ENCODE assay signal across 1 cellular context in genomic region chr1:1200876-1201810, GRCh38.
TF ChIP-seq lines count a peak whose summit lies in the region.

No MANE protein-coding gene starts in this region.

TF ChIP-seq in HEK293, 187 proteins besides CTCF, POLR2A, EP300 and RAD21 (continued from another document):
- TF ChIP-seq, protein P1, sequence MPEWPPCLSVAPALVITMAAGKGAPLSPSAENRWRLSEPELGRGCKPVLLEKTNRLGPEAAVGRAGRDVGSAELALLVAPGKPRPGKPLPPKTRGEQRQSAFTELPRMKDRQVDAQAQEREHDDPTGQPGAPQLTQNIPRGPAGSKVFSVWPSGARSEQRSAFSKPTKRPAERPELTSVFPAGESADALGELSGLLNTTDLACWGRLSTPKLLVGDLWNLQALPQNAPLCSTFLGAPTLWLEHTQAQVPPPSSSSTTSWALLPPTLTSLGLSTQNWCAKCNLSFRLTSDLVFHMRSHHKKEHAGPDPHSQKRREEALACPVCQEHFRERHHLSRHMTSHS (tag by site-specific recombination; IDR thresholded peaks at IDR 0.05) = no peak
- TF ChIP-seq ZNF580 (tag by site-specific recombination; IDR thresholded peaks at IDR 0.05) = no peak
- no peak; the same call in 1 of the 2 replicates for TF ChIP-seq ZBTB20 (tag by site-specific recombination; IDR thresholded peaks at IDR 0.05)
- TF ChIP-seq KLF9 (tag by site-specific recombination; IDR thresholded peaks at IDR 0.05; ENCODE audit: low read depth) = 0 out of 2 replicates have a peak, but pooled peaks have one; percentile 15
- peak; percentile 57 for TF ChIP-seq ZNF660 (tag by site-specific recombination; IDR thresholded peaks at IDR 0.05)
- peak; percentile 57 for TF ChIP-seq ZIC2 (tag by site-specific recombination; IDR thresholded peaks at IDR 0.05)
- TF ChIP-seq GLIS1 (tag by site-specific recombination; IDR thresholded peaks at IDR 0.05) = peak; percentile 48; the same call in 1 of the 2 replicates
- TF ChIP-seq, protein P2, sequence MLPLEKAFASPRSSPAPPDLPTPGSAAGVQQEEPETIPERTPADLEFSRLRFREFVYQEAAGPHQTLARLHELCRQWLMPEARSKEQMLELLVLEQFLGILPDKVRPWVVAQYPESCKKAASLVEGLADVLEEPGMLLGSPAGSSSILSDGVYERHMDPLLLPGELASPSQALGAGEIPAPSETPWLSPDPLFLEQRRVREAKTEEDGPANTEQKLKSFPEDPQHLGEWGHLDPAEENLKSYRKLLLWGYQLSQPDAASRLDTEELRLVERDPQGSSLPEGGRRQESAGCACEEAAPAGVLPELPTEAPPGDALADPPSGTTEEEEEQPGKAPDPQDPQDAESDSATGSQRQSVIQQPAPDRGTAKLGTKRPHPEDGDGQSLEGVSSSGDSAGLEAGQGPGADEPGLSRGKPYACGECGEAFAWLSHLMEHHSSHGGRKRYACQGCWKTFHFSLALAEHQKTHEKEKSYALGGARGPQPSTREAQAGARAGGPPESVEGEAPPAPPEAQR (tag by site-specific recombination; IDR thresholded peaks at IDR 0.05) = no peak
- no peak for TF ChIP-seq ZNF146 (tag by site-specific recombination; IDR thresholded peaks at IDR 0.05)
- TF ChIP-seq, protein P3, sequence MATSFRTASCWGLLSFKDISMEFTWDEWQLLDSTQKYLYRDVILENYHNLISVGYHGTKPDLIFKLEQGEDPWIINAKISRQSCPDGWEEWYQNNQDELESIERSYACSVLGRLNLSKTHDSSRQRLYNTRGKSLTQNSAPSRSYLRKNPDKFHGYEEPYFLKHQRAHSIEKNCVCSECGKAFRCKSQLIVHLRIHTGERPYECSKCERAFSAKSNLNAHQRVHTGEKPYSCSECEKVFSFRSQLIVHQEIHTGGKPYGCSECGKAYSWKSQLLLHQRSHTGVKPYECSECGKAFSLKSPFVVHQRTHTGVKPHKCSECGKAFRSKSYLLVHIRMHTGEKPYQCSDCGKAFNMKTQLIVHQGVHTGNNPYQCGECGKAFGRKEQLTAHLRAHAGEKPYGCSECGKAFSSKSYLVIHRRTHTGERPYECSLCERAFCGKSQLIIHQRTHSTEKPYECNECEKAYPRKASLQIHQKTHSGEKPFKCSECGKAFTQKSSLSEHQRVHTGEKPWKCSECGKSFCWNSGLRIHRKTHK (tag by site-specific recombination; IDR thresholded peaks at IDR 0.05) = no peak
- no peak for TF ChIP-seq BCL11A (tag by site-specific recombination; IDR thresholded peaks at IDR 0.05; ENCODE audit: low read depth)
- peak; percentile 14; the same call in 1 of the 2 replicates for TF ChIP-seq SP2 (tag by site-specific recombination; IDR thresholded peaks at IDR 0.05)
- TF ChIP-seq, protein P4, sequence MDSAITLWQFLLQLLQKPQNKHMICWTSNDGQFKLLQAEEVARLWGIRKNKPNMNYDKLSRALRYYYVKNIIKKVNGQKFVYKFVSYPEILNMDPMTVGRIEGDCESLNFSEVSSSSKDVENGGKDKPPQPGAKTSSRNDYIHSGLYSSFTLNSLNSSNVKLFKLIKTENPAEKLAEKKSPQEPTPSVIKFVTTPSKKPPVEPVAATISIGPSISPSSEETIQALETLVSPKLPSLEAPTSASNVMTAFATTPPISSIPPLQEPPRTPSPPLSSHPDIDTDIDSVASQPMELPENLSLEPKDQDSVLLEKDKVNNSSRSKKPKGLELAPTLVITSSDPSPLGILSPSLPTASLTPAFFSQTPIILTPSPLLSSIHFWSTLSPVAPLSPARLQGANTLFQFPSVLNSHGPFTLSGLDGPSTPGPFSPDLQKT (IDR thresholded peaks at IDR 0.05; ENCODE audit: borderline replicate concordance, low read depth, low read length) = no peak
